In the genomic region with DNA sequence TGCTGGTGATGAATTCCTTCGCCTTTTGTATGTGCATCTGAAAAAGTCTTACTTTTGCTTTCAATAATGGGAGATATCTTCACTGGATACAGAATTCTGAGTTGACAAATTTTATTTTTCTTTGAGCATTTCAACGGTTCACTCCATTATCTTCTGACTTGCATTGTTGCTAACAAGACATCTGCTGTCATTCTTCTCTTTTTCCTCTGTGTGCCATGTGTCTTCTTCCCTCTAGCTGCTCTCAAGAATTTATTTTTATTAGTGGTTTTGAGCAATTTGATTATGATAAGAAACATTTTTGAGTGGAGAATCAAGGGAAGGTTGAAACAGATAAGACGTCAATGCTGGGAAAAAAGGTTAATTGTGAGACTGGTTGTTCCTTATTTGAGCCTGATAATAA, we compare ENCODE assay signal across 29 cellular contexts.
"Had no signal": no experiment of that assay in that cellular context is flagged by ENCODE, and none has a peak within 500 bp of the region (broad histone marks: within the 10 kb centered on the region; RNA-seq: fewer than 3 reads in every experiment).

No MANE protein-coding gene starts in this region.

- H3K27me3 Mint-ChIP-seq: activated CD4-positive, alpha-beta T cell treated with anti-CD3 and anti-CD28 coated beads, Interleukin-2, amount 10 ng/mL, durations not matched to agents 7 days and 5 days; activated naive CD4-positive, alpha-beta T cell treated with anti-CD3 and anti-CD28 coated beads, Interleukin-2, amount 10 ng/mL, durations not matched to agents 7 days and 5 days; activated naive CD8-positive, alpha-beta T cell treated with anti-CD3 and anti-CD28 coated beads, Interleukin-2, amount 10 ng/mL, durations not matched to agents 7 days and 5 days had no signal

- H3K4me3 Mint-ChIP-seq: activated CD4-positive, alpha-beta memory T cell treated with anti-CD3 and anti-CD28 coated beads, Interleukin-2, amount 10 ng/mL, durations not matched to agents 7 days and 5 days; activated CD4-positive, alpha-beta T cell treated with anti-CD3 and anti-CD28 coated beads, Interleukin-2, amount 10 ng/mL, durations not matched to agents 7 days and 5 days; activated naive CD4-positive, alpha-beta T cell treated with anti-CD3 and anti-CD28 coated beads, Interleukin-2, amount 10 ng/mL, durations not matched to agents 7 days and 5 days; activated naive CD8-positive, alpha-beta T cell treated with anti-CD3 and anti-CD28 coated beads, Interleukin-2, amount 10 ng/mL, durations not matched to agents 7 days and 5 days; activated T-cell treated with anti-CD3 and anti-CD28 coated beads, Interleukin-2, amount 50 U/mL, for 24 hours; activated T-cell treated with anti-CD3 and anti-CD28 coated beads, Interleukin-2, amount 50 U/mL, for 72 hours; brain had no signal

- H3K4me1 Mint-ChIP-seq: activated CD4-positive, alpha-beta memory T cell treated with anti-CD3 and anti-CD28 coated beads, Interleukin-2, amount 10 ng/mL, durations not matched to agents 7 days and 5 days; activated CD4-positive, alpha-beta T cell treated with anti-CD3 and anti-CD28 coated beads, Interleukin-2, amount 10 ng/mL, durations not matched to agents 7 days and 5 days; activated naive CD4-positive, alpha-beta T cell treated with anti-CD3 and anti-CD28 coated beads, Interleukin-2, amount 10 ng/mL, durations not matched to agents 7 days and 5 days; activated naive CD8-positive, alpha-beta T cell treated with anti-CD3 and anti-CD28 coated beads, Interleukin-2, amount 10 ng/mL, durations not matched to agents 7 days and 5 days; brain had no signal

- DNase-seq: activated CD4-positive, alpha-beta memory T cell treated with anti-CD3 and anti-CD28 coated beads, Interleukin-2, amount 10 ng/mL, durations not matched to agents 7 days and 5 days; activated CD4-positive, alpha-beta T cell treated with anti-CD3 and anti-CD28 coated beads for 1 hour; activated CD4-positive, alpha-beta T cell treated with anti-CD3 and anti-CD28 coated beads for 4 hours; activated CD4-positive, alpha-beta T cell treated with anti-CD3 and anti-CD28 coated beads, Interleukin-2, amount 10 ng/mL, durations not matched to agents 7 days and 5 days; activated CD4-positive, alpha-beta T cell treated with anti-CD3 and anti-CD28 coated beads, Interleukin-2, amount 50 U/mL, for 4 hours; activated CD8-positive, alpha-beta memory T cell treated with anti-CD3 and anti-CD28 coated beads, Interleukin-2, amount 50 U/mL, for 48 hours; activated gamma-delta T cell; activated naive CD4-positive, alpha-beta T cell; activated naive CD4-positive, alpha-beta T cell treated with anti-CD3 and anti-CD28 coated beads, Interleukin-2, amount 10 ng/mL, durations not matched to agents 7 days and 5 days; activated naive CD8-positive, alpha-beta T cell treated with anti-CD3 and anti-CD28 coated beads, Interleukin-2, amount 10 ng/mL, durations not matched to agents 7 days and 5 days; activated T-cell treated with anti-CD3 and anti-CD28 coated beads for 4 hours; activated T-cell treated with anti-CD3 and anti-CD28 coated beads, Interleukin-2, amount 50 U/mL, for 24 hours; activated T-cell treated with anti-CD3 and anti-CD28 coated beads, Interleukin-2, amount 50 U/mL, for 72 hours; central memory CD4-positive, alpha-beta T cell; cerebellar nuclear complex; colonic mucosa; effector CD8-positive, alpha-beta T cell; esophagus squamous epithelium; foreskin melanocyte; glutamatergic neuron; heart left ventricle; T-helper 2 cell had no signal

- H3K27ac ChIP-seq: ascending aorta, breast epithelium, cardiac muscle cell, colonic mucosa, epithelial cell of prostate, esophagus squamous epithelium, gastroesophageal sphincter, heart left ventricle had no signal

- H3K4me3 ChIP-seq: ascending aorta, breast epithelium, cardiac muscle cell, colonic mucosa, esophagus squamous epithelium, gastroesophageal sphincter, heart left ventricle had no signal

- H3K36me3 Mint-ChIP-seq: activated naive CD4-positive, alpha-beta T cell treated with anti-CD3 and anti-CD28 coated beads, Interleukin-2, amount 10 ng/mL, durations not matched to agents 7 days and 5 days; activated naive CD8-positive, alpha-beta T cell treated with anti-CD3 and anti-CD28 coated beads, Interleukin-2, amount 10 ng/mL, durations not matched to agents 7 days and 5 days; brain had no signal

- H3K27me3 ChIP-seq: ascending aorta, cardiac muscle cell, colonic mucosa, esophagus squamous epithelium, gastroesophageal sphincter, heart left ventricle had no signal

- H3K27ac Mint-ChIP-seq: activated CD4-positive, alpha-beta memory T cell treated with anti-CD3 and anti-CD28 coated beads, Interleukin-2, amount 10 ng/mL, durations not matched to agents 7 days and 5 days; activated CD4-positive, alpha-beta T cell treated with anti-CD3 and anti-CD28 coated beads, Interleukin-2, amount 10 ng/mL, durations not matched to agents 7 days and 5 days; activated naive CD4-positive, alpha-beta T cell treated with anti-CD3 and anti-CD28 coated beads, Interleukin-2, amount 10 ng/mL, durations not matched to agents 7 days and 5 days; activated naive CD4-positive, alpha-beta T cell treated with anti-CD3 and anti-CD28 coated beads, Interleukin-2, amount 50 U/mL, for 72 hours; activated naive CD8-positive, alpha-beta T cell treated with anti-CD3 and anti-CD28 coated beads, Interleukin-2, amount 10 ng/mL, durations not matched to agents 7 days and 5 days; activated T-cell treated with anti-CD3 and anti-CD28 coated beads, Interleukin-2, amount 50 U/mL, for 24 hours; activated T-cell treated with anti-CD3 and anti-CD28 coated beads, Interleukin-2, amount 50 U/mL, for 72 hours; brain had no signal

- H3K36me3 ChIP-seq: ascending aorta, breast epithelium, cardiac muscle cell, colonic mucosa, esophagus squamous epithelium, gastroesophageal sphincter, heart left ventricle had no signal

- H3K9me3 ChIP-seq: colonic mucosa had no signal

- H3K4me1 ChIP-seq: ascending aorta, breast epithelium, colonic mucosa, esophagus squamous epithelium, gastroesophageal sphincter, heart left ventricle had no signal
